ENCODE assay signal across 2 cellular contexts in the genomic region with DNA sequence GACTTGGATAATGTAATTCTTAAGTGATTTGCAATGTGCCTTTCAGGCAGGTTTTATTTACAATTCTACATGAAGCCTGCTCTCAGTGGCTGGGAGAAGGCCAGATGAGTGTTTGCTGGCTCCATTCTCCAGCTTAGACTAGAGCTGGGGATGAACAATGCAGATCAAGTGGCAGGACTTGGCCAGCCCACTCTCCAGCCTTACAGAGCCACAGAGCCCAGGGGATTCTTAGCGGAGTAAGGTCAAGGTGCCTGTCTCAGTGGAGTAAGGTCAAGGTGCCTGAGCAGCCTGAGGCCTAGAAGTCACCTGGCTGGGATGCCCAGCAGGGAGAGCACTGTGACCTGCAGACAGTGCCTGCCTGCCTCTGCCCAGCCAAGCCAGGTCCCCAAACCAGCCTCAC.
TF ChIP-seq lines count a peak whose summit lies in the region.

No MANE protein-coding gene starts in this region.

TF ChIP-seq in IMR-90, 13 proteins besides CTCF, POLR2A, EP300 and RAD21 (continued from another document):
- no peak for TF ChIP-seq ELK1 (IDR thresholded peaks at IDR 0.05; ENCODE audit: borderline replicate concordance, low read depth, low read length)
- TF ChIP-seq CEBPB (IDR thresholded peaks at IDR 0.05; ENCODE audit: low read depth, low read length) = no peak
- no peak for TF ChIP-seq CHD1 (IDR thresholded peaks at IDR 0.05; ENCODE audit: low read depth, low read length)
- no peak for TF ChIP-seq MAFK (IDR thresholded peaks at IDR 0.05; ENCODE audit: low read depth, low read length)
- TF ChIP-seq BHLHE40 (IDR thresholded peaks at IDR 0.05; ENCODE audit: low read depth, low read length) = no peak
- TF ChIP-seq, protein P1, sequence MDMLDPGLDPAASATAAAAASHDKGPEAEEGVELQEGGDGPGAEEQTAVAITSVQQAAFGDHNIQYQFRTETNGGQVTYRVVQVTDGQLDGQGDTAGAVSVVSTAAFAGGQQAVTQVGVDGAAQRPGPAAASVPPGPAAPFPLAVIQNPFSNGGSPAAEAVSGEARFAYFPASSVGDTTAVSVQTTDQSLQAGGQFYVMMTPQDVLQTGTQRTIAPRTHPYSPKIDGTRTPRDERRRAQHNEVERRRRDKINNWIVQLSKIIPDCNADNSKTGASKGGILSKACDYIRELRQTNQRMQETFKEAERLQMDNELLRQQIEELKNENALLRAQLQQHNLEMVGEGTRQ (IDR thresholded peaks at IDR 0.05; ENCODE audit: low read depth, low read length) = no peak
- TF ChIP-seq FOS (IDR thresholded peaks at IDR 0.05; ENCODE audit: low read depth, low read length) = no peak
- no peak for TF ChIP-seq MXI1 (IDR thresholded peaks at IDR 0.05; ENCODE audit: borderline replicate concordance, low read depth, low read length)
- no peak for TF ChIP-seq NFE2L2 (IDR thresholded peaks at IDR 0.05; ENCODE audit: low read depth, low read length)

TF ChIP-seq in WTC11, 78 proteins besides CTCF, POLR2A, EP300 and RAD21 (continued from another document):
- no peak for TF ChIP-seq ATF2 (CRISPR knock-in tag; IDR thresholded peaks at IDR 0.05; ENCODE audit: borderline replicate concordance, low read depth)
- TF ChIP-seq NFE2L1 (CRISPR knock-in tag; IDR thresholded peaks at IDR 0.05) = no peak
- TF ChIP-seq FOXP1 (CRISPR knock-in tag; IDR thresholded peaks at IDR 0.05; ENCODE audit: borderline replicate concordance) = no peak
- no peak for TF ChIP-seq ARID4B (CRISPR knock-in tag; IDR thresholded peaks at IDR 0.05; ENCODE audit: borderline replicate concordance)
- no peak for TF ChIP-seq ZNF317 (CRISPR knock-in tag; IDR thresholded peaks at IDR 0.05; ENCODE audit: borderline replicate concordance, low read depth)
- no peak for TF ChIP-seq GABPB1 (CRISPR knock-in tag; IDR thresholded peaks at IDR 0.05)
- no peak for TF ChIP-seq JAZF1 (CRISPR knock-in tag; IDR thresholded peaks at IDR 0.05)
- TF ChIP-seq, protein P2, sequence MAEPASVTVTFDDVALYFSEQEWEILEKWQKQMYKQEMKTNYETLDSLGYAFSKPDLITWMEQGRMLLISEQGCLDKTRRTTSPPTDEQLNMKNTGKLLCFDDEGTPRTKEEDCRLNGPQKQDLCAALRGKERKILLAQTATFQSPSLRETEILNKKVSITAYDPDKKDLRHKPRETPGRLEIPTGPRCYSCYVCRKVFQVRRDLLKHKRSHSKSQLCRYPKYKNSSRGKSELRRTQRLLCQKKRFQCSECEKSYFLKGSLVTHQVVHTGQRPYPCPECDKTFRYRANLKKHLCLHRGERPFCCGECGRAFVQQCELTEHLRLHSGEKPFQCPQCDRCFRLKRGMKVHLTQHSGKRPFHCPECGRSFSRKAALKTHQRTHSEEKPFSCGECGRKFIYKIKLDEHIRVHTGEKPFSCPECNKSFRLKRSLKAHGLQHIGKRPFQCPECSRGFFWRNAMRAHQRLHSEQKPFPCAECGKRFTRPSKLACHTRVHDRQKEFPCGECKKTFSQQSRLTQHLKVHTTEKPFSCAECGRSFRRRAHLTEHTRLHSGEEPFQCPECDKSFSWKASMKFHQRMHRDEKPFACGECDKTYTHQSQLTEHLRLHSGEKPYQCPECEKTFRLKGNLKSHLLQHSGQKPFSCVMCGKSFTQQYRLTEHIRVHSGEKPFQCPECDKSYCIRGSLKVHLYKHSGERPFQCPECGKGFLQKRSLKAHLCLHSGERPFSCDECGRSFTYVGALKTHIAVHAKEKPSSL (CRISPR knock-in tag; conservative IDR thresholded peaks at IDR 0.05) = no peak
- no peak for TF ChIP-seq ZNF281 (CRISPR knock-in tag; IDR thresholded peaks at IDR 0.05)
- no peak for TF ChIP-seq TEAD4 (CRISPR knock-in tag; IDR thresholded peaks at IDR 0.05)
